In the genomic region with DNA sequence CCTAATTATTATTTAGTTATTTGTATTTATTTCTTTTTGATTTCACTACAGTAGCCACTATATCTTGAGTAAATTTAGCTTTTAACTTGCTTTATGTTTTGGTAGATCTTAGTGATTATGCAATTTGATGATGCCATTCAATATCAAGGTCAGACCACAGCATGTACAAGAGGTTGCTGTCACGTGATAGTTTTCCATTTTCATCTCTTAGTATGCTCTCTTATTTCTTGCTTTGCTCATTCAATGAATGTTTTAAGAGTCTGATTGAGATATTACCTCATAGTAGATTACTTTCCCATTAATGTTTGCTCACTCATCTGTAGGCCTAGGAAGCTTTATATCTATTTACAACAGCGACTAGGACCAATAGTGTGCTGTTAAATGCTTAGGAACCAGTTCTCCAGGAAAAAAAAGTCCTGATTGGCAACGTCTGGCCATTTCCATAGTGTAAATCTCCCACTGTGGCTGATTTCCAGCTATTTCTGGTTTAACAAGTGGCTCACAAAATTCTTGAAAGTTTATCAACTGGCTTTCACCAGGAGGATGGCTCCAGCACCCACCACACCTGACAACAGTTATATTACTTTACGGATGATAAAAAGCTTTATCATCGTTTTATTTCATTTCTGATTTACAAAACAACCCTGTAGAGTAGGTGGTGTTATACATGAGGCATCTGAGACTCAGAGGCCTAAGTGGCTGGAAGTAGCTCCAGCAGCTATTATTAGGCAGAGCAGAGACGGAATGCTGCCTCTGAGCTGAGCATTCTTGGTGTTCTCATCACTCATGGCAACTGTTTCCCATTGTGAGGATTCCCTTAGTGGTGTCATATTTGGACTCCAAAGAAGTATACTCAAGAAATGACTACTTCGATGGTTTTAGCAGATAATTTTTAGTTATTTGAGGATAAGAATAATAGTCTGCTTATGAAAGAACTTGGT, we compare ENCODE assay signal across 16 cellular contexts.
DNase-seq lines count a peak whose midpoint lies in the region; ATAC-seq, FAIRE-seq and TF ChIP-seq lines count a peak whose summit lies in the region.
"Had no signal": no experiment of that assay in that cellular context is flagged by ENCODE, and none has a peak within 500 bp of the region (broad histone marks: within the 10 kb centered on the region; RNA-seq: fewer than 3 reads in every experiment).

No MANE protein-coding gene starts in this region.

- no peak overlapping the region for H3K4me2 ChIP-seq in GM12878 (ENCODE audit: control insufficient read depth, insufficient read depth)

- H3K27me3 ChIP-seq in GM12878 (replicated peaks in 1 of 2; ENCODE audit: control insufficient read depth in 2 of 2, insufficient read depth in 2 of 2, low read length in 1 of 2) (no peaks in the 10 kb centered on the region; a peak in 1 of 4 replicates), psoas muscle (ENCODE audit: insufficient read depth in 3 of 3, low read length in 2 of 3) (no peaks in the 10 kb centered on the region), esophagus muscularis mucosa (no peaks in the 10 kb centered on the region)
- H3K27me3 ChIP-seq: spleen, suprapubic skin had no signal

- DNase-seq in LHCN-M2 (ENCODE audit: low read depth): peak; percentile 73
- no peak for DNase-seq in GM12878 (ENCODE audit: low read depth, low spot score)
- peak; percentile 58 to 67 for DNase-seq in foreskin fibroblast
- DNase-seq in psoas muscle: no peak
- no peak for DNase-seq in midbrain (lab: John Stamatoyannopoulos, UW)
- DNase-seq in SK-N-DZ (ENCODE audit: low spot score): no peak
- no peak for DNase-seq in esophagus muscularis mucosa (ENCODE audit: extremely low spot score)
- DNase-seq: activated CD4-positive, alpha-beta T cell treated with anti-CD3 and anti-CD28 coated beads for 4 hours; activated T-cell treated with anti-CD3 and anti-CD28 coated beads, Interleukin-2, amount 50 U/mL, for 1 hour; effector CD4-positive, alpha-beta T cell; NCI-H1048; NCI-H446; spleen had no signal

- no peak overlapping the region for H3K9ac ChIP-seq in GM12878 (ENCODE audit: control insufficient read depth, insufficient read depth, low read length)

- in situ Hi-C loops in GM12878 (cut with MboI): no loop called here

- H3K9me3 ChIP-seq in GM12878 (replicated peaks; ENCODE audit: control insufficient read depth, insufficient read depth, low read length) (no peaks in the 10 kb centered on the region), psoas muscle (no peaks in the 10 kb centered on the region), esophagus muscularis mucosa (no peaks in the 10 kb centered on the region)
- H3K9me3 ChIP-seq: spleen, suprapubic skin had no signal

- TF ChIP-seq EP300 in GM12878 (IDR thresholded peaks at IDR 0.05; ENCODE audit: borderline replicate concordance in 1 of 2, control insufficient read depth in 1 of 2, low read depth in 2 of 2, low read length in 2 of 2) (no peak), esophagus muscularis mucosa (IDR thresholded peaks at IDR 0.05) (no peak)

- ATAC-seq in GM12878: no peak
- ATAC-seq in psoas muscle: peak; percentile 79 to 88 (median 86)
- ATAC-seq in HG02970 (IDR thresholded peaks at IDR 0.05; ENCODE audit: low FRiP score, unreplicated experiment): no peak

- RAD21 ChIA-PET in GM12878 (lab: Charles Lee; ENCODE audit: unreplicated experiment): no interaction called here

- FAIRE-seq in GM12878 (lab: Jason Lieb, UNC): no peak
- FAIRE-seq: RCC 7860 had no signal

- POLR2A ChIA-PET in GM12878 (lab: Charles Lee): no interaction called here

- WGBS in GM12878 (ENCODE audit: insufficient coverage, insufficient replicate concordance, low lambda C conversion rate, missing lambda C conversion rate): 13% methylated on average over 7 of the region's 7 CpGs
- 31 to 39% (median 31%) methylated on average over 7 of the region's 7 CpGs for WGBS in psoas muscle, 3 donors
- 70% methylated on average over 7 of the region's 7 CpGs for WGBS in esophagus muscularis mucosa

- no TSS peak for BruUV-seq in GM12878 (replicated peaks; lab: Mats Ljungman, UMichigan)

- TF ChIP-seq POLR2A in GM12878 (IDR thresholded peaks at IDR 0.05; ENCODE audit: low read depth, low read length) (no peak), esophagus muscularis mucosa (IDR thresholded peaks at IDR 0.05; ENCODE audit: low read depth) (no peak)

- H3K36me3 ChIP-seq in GM12878 (ENCODE audit: control insufficient read depth in 2 of 2, insufficient read depth in 2 of 2, low read length in 1 of 2) (no peaks in the 10 kb centered on the region), psoas muscle (ENCODE audit: insufficient read depth in 1 of 2, low read depth in 1 of 2) (no peaks in the 10 kb centered on the region), esophagus muscularis mucosa (no peaks in the 10 kb centered on the region)
- H3K36me3 ChIP-seq: suprapubic skin had no signal

- H3K4me3 ChIP-seq in GM12878: no peak overlapping the region
- no peak overlapping the region for H3K4me3 ChIP-seq in foreskin fibroblast (ENCODE audit: low read depth in 1 of 2, low read length in 2 of 2)
- no peak overlapping the region for H3K4me3 ChIP-seq in psoas muscle
- no peak overlapping the region for H3K4me3 ChIP-seq in esophagus muscularis mucosa
- H3K4me3 ChIP-seq: spleen, suprapubic skin had no signal

- CTCF ChIA-PET in GM12878 (lab: Yijun Ruan, JAX): no interaction called here

- no peak overlapping the region for H2AFZ ChIP-seq in GM12878 (ENCODE audit: control insufficient read depth, low read depth, low read length)

- H3K27ac ChIP-seq in GM12878 (ENCODE audit: control insufficient read depth, insufficient read depth): no peak overlapping the region
- peak overlapping the region; percentile 44 for H3K27ac ChIP-seq in psoas muscle
- H3K27ac ChIP-seq in esophagus muscularis mucosa (replicated peaks in 1 of 4): peak overlapping the region in 1 of 4 donors; percentile 28
- H3K27ac ChIP-seq: spleen, suprapubic skin had no signal

- no peaks in the 10 kb centered on the region for H4K20me1 ChIP-seq in GM12878 (ENCODE audit: control insufficient read depth, insufficient read depth)

- no peaks in the 10 kb centered on the region for H3K4me1 ChIP-seq in GM12878 (ENCODE audit: control insufficient read depth, insufficient read depth, low read length)
- H3K4me1 ChIP-seq in psoas muscle: peaks cover 12% of the 10 kb centered on the region
- H3K4me1 ChIP-seq in esophagus muscularis mucosa: peaks cover 5 to 20% (median 14%) of the 10 kb centered on the region in 4 donors

- TF ChIP-seq CTCF in GM12878 (IDR thresholded peaks at IDR 0.05 in 2 of 3, conservative IDR thresholded peaks at IDR 0.05 in 1 of 3; ENCODE audit: control insufficient read depth in 2 of 3, extremely low read depth in 1 of 3, insufficient read depth in 1 of 3, low read depth in 3 of 3, low read length in 3 of 3) (no peak), foreskin fibroblast (IDR thresholded peaks at IDR 0.05; ENCODE audit: low read depth, low read length) (no peak), psoas muscle (IDR thresholded peaks at IDR 0.05) (no peak), esophagus muscularis mucosa (IDR thresholded peaks at IDR 0.05) (no peak)

- SMC1A ChIA-PET in GM12878 (lab: Charles Lee; ENCODE audit: uncharacterized antibody, unreplicated experiment): no interaction called here

- H3K79me2 ChIP-seq in GM12878 (ENCODE audit: control insufficient read depth, insufficient read depth, low read length): no peaks in the 10 kb centered on the region

- intact Hi-C loops in GM12878 (cut with micrococcal nuclease; ENCODE audit: unreplicated experiment): no loop called here
- intact Hi-C loops in psoas muscle (cut with DNase I): loop anchor here in 1 of 2 donors (10.0 kb wide), 1 partner anchor 763 kb away; no protein-coding TSS in a partner anchor
- intact Hi-C loops in esophagus muscularis mucosa (cut with DNase I): loop anchor here (10.0 kb wide), 1 partner anchor 583 kb away; no protein-coding TSS in a partner anchor

- TF ChIP-seq RAD21 in GM12878 (IDR thresholded peaks at IDR 0.05; ENCODE audit: insufficient read depth, low read depth, low read length): no peak

TF ChIP-seq in GM12878, 131 proteins besides CTCF, POLR2A, EP300 and RAD21:
- TF ChIP-seq RAD51 (IDR thresholded peaks at IDR 0.05): peak; percentile 58; the same call in 1 of the 2 replicates
- no peak for TF ChIP-seq USF2 (IDR thresholded peaks at IDR 0.05; ENCODE audit: borderline replicate concordance, low read depth, low read length)

Comparison
In these comparisons a context has a peak if more than half of its experiments do, and no peak if none do; other contexts are left out.
1. DNase-seq: peak in LHCN-M2 (single experiment) and foreskin fibroblast (2 of 2); none in GM12878 (single experiment), psoas muscle (0 of 2), midbrain (single experiment), SK-N-DZ (single experiment) and esophagus muscularis mucosa (single experiment).
2. ATAC-seq: peak in psoas muscle (4 of 4); none in GM12878 (single experiment) and HG02970 (single experiment).